9 cellular contexts compared by ENCODE assay signal in the genomic region with DNA sequence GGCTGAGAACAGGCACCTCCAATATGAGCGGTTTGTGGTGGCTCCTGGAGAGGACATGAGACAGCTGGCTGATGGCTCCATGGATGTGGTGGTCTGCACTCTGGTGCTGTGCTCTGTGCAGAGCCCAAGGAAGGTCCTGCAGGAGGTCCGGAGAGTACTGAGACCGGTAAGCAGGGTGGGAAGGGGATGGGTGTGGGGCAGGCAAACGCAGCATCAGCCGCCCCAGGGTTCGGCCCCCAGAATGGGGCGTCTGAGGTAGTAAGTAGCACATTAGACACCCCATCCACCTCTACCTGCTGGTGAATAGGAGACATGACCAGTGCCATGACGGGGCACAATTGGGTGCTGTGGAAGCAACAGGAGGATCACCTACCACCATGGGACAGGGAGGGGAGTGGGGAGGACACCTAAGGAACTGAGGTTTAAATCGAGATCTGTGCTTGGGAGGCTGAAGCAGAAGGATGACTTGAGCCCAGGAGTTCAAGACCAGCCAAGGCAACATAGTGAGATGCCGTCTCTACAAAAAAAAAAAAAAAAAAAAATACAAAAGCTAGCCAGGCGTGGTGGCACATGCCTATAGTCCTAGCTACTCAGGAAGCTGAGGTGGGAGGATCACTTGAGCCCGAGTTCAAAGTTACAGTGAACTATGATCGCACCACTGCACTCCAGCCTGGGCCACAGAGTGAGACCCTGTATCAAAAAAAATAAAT. TPM values are rescaled to one million over a fixed set of nuclear protein-coding genes. Genes with fewer than 3 reads are reported as not detected.
DNase-seq lines count a peak whose midpoint lies in the region; ATAC-seq, FAIRE-seq and TF ChIP-seq lines count a peak whose summit lies in the region.
"Had no signal": no experiment of that assay in that cellular context is flagged by ENCODE, and none has a peak within 500 bp of the region (broad histone marks: within the 10 kb centered on the region; RNA-seq: fewer than 3 reads in every experiment).

No MANE protein-coding gene starts in this region.

- H3K27me3 ChIP-seq in iPS-18a (ENCODE audit: control insufficient read depth, insufficient read depth, low read length) = no peaks in the 10 kb centered on the region
- no peaks in the 10 kb centered on the region for H3K27me3 ChIP-seq in gastrocnemius medialis
- H3K27me3 ChIP-seq: testis had no signal

- H3K9ac ChIP-seq in SK-N-MC (ENCODE audit: insufficient read length) (no peak overlapping the region), iPS-18a (ENCODE audit: low read length) (no peak overlapping the region)

- FAIRE-seq in GM12891 (lab: Jason Lieb, UNC) = peak; percentile 26

- no peak for TF ChIP-seq POLR2A in GM12891 (IDR thresholded peaks at IDR 0.05; ENCODE audit: low read depth, low read length)
- TF ChIP-seq POLR2A in gastrocnemius medialis (IDR thresholded peaks at IDR 0.05) = no peak

- H3K4me3 ChIP-seq in SK-N-MC (peak overlapping the region; percentile 74), iPS-18a (ENCODE audit: low read length) (peak overlapping the region; percentile 33), gastrocnemius medialis (peak overlapping the region; percentile 33 to 56 (median 40))
- H3K4me3 ChIP-seq: testis had no signal

- in situ Hi-C loops in gastrocnemius medialis (cut with MboI; ENCODE audit: low sequenced_read_pairs in 4 of 4) = loop anchor here in 1 of 4 donors (5.0 kb wide), 1 partner anchor 40 kb away; the partner anchor contains the start of gene RDH5

- H3K27ac ChIP-seq in SK-N-MC = no peak overlapping the region
- H3K27ac ChIP-seq in iPS-18a (ENCODE audit: low read length) = no peak overlapping the region
- H3K27ac ChIP-seq in gastrocnemius medialis = peak overlapping the region; percentile 68 to 87 (median 80)
- H3K27ac ChIP-seq: testis had no signal

- H3K4me1 ChIP-seq in iPS-18a (ENCODE audit: control insufficient read depth, low read depth, low read length) = peaks cover 11% of the 10 kb centered on the region
- peaks cover 7 to 17% of the 10 kb centered on the region in 2 donors for H3K4me1 ChIP-seq in gastrocnemius medialis

- TF ChIP-seq CTCF in gastrocnemius medialis (IDR thresholded peaks at IDR 0.05 in 4 of 5, conservative IDR thresholded peaks at IDR 0.05 in 1 of 5) = no peak

- ATAC-seq in gastrocnemius medialis (peak in 1 of 2 donors; percentile 4), HG02610 (IDR thresholded peaks at IDR 0.05; ENCODE audit: unreplicated experiment) (no peak), HG03025 (IDR thresholded peaks at IDR 0.05; ENCODE audit: low FRiP score, unreplicated experiment) (no peak), GM18498 (IDR thresholded peaks at IDR 0.05; ENCODE audit: unreplicated experiment) (no peak)

- no peak for DNase-seq in GM12891 (ENCODE audit: insufficient read length, low spot score)
- no peak for DNase-seq in SK-N-MC (ENCODE audit: low read depth, low spot score)
- no peak for DNase-seq in gastrocnemius medialis
- no peak for DNase-seq in OCI-M2 (lab: John Stamatoyannopoulos, UW; ENCODE audit: unreplicated experiment)

- H3K9me3 ChIP-seq in SK-N-MC (ENCODE audit: low read depth, low read length) = no peaks in the 10 kb centered on the region
- no peaks in the 10 kb centered on the region for H3K9me3 ChIP-seq in iPS-18a (ENCODE audit: control insufficient read depth, low read depth, low read length)
- H3K9me3 ChIP-seq in gastrocnemius medialis = no peaks in the 10 kb centered on the region
- H3K9me3 ChIP-seq: testis had no signal

- intact Hi-C loops in gastrocnemius medialis (cut with DNase I; ENCODE audit: low total_unique reads) = loop anchor here (2.0 kb wide), 1 partner anchor 19 kb away; no protein-coding TSS in a partner anchor

- H3K36me3 ChIP-seq in SK-N-MC (ENCODE audit: insufficient read depth, low read length) (no peaks in the 10 kb centered on the region), iPS-18a (ENCODE audit: control insufficient read depth, low read depth, low read length) (peaks cover 3% of the 10 kb centered on the region), gastrocnemius medialis (peaks cover 0 to 20% of the 10 kb centered on the region in 2 donors)

TF ChIP-seq in GM12891, 5 proteins besides CTCF, POLR2A, EP300 and RAD21:
- TF ChIP-seq SPI1 (IDR thresholded peaks at IDR 0.05; ENCODE audit: low read depth, low read length) = no peak
- no peak for TF ChIP-seq PAX5 (IDR thresholded peaks at IDR 0.05; ENCODE audit: insufficient read depth, low read length, severe bottlenecking)
- no peak for TF ChIP-seq POLR2AphosphoS5 (IDR thresholded peaks at IDR 0.05; ENCODE audit: low read depth, low read length)
- no peak for TF ChIP-seq POU2F2 (IDR thresholded peaks at IDR 0.05; ENCODE audit: low read depth, low read length)
- TF ChIP-seq TAF1 (IDR thresholded peaks at IDR 0.05; ENCODE audit: low read depth, low read length) = no peak

RNA-seq across cellular contexts. Expression of gene ITGA7, which starts 25.5 kb away (rescaled TPM):
- polyA plus RNA-seq in GM12891 (2012; ENCODE audit: low read depth, missing spikeins) = 4.3 TPM
- 100 to 1,000 TPM in 2 of 4 donors, 10 to 100 TPM in 2; 69.7 to 206 (median 92.0) TPM for total RNA-seq in gastrocnemius medialis

RNA-seq across cellular contexts. Expression of gene BLOC1S1, which starts 33.6 kb away (rescaled TPM):
- polyA plus RNA-seq in GM12891 (2012; ENCODE audit: low read depth, missing spikeins) = 172 TPM
- 100 to 1,000 TPM; 255 to 434 (median 300) TPM for total RNA-seq in gastrocnemius medialis

RNA-seq across cellular contexts. Expression of gene RDH5, which starts 38.0 kb away (rescaled TPM):
- 7.2 TPM for polyA plus RNA-seq in GM12891 (2012; ENCODE audit: low read depth, missing spikeins)
- total RNA-seq in gastrocnemius medialis = 10 to 100 TPM in 1 of 4 donors, 1 to 10 TPM in 3; 3.8 to 10.3 (median 7.5) TPM

RNA-seq across cellular contexts. Expression of gene OR10P1, which starts 45.5 kb away (rescaled TPM):
- not detected for polyA plus RNA-seq in GM12891 (2012; ENCODE audit: low read depth, missing spikeins)
- total RNA-seq in gastrocnemius medialis = not detected
- total RNA-seq: testis had no signal

RNA-seq across cellular contexts. Expression of gene CD63, which starts 46.6 kb away (rescaled TPM):
- 172 TPM for polyA plus RNA-seq in GM12891 (2012; ENCODE audit: low read depth, missing spikeins)
- total RNA-seq in gastrocnemius medialis = 1,000 to 10,000 TPM in 1 of 4 donors, 100 to 1,000 TPM in 3; 423 to 1,107 (median 634) TPM

Comparison
In these comparisons a context has a peak if more than half of its experiments do, and no peak if none do; other contexts are left out.
1. H3K27ac ChIP-seq: peak in gastrocnemius medialis (4 of 4); none in SK-N-MC (single experiment) and iPS-18a (single experiment).
2. Peak in every context shown above with its lines, with median percentiles within 50 percentile points of each other: H3K4me3 ChIP-seq.